9 cellular contexts compared by ENCODE assay signal in genomic region chr7:79451580-79451979, GRCh38. TPM values are rescaled to one million over a fixed set of nuclear protein-coding genes. Genes with fewer than 3 reads are reported as not detected.
DNase-seq lines count a peak whose midpoint lies in the region; ATAC-seq and TF ChIP-seq lines count a peak whose summit lies in the region.
"Had no signal": no experiment of that assay in that cellular context is flagged by ENCODE, and none has a peak within 500 bp of the region (broad histone marks: within the 10 kb centered on the region; RNA-seq: fewer than 3 reads in every experiment).

No MANE protein-coding gene starts in this region.

- peak overlapping the region in 1 of 7 donors; percentile 45 for H3K27ac Mint-ChIP-seq in CD14-positive monocyte
- H3K27ac Mint-ChIP-seq: activated T-helper 1 cell treated with anti-CD3 and anti-CD28 coated beads, Interleukin-12 subunit alpha, Interleukin-12 subunit beta, Interleukin-2, Interleukin-4 antibody, amounts not matched to agents 30 ng/mL and 10 ng/mL and 1 ng/mL, durations not matched to agents 14 hours and 24 hours and 36 hours had no signal

- peaks cover 30% of the 10 kb centered on the region for H3K4me1 Mint-ChIP-seq in CD14-positive monocyte

- H3K27me3 ChIP-seq in parathyroid adenoma (ENCODE audit: control insufficient read depth, insufficient read depth, low read length), result no peaks in the 10 kb centered on the region

- H3K9me3 Mint-ChIP-seq in CD14-positive monocyte, result peaks cover 0 to 15% (median 6%) of the 10 kb centered on the region in 7 donors
- H3K9me3 Mint-ChIP-seq: activated T-helper 1 cell treated with anti-CD3 and anti-CD28 coated beads, Interleukin-12 subunit alpha, Interleukin-12 subunit beta, Interleukin-2, Interleukin-4 antibody, amounts not matched to agents 30 ng/mL and 10 ng/mL and 1 ng/mL, durations not matched to agents 14 hours and 24 hours and 36 hours had no signal

- H3K27ac ChIP-seq in SK-N-MC (no peak overlapping the region), parathyroid adenoma (peak overlapping the region; percentile 94)

- peak overlapping the region; percentile 88 for H3K4me3 ChIP-seq in SK-N-MC
- H3K4me3 ChIP-seq in fibroblast of villous mesenchyme (ENCODE audit: low read depth, low read length), result peak overlapping the region; percentile 94
- H3K4me3 ChIP-seq in parathyroid adenoma (ENCODE audit: low read depth, low read length), result peak overlapping the region; percentile 78

- no peaks in the 10 kb centered on the region for H3K36me3 ChIP-seq in SK-N-MC (ENCODE audit: insufficient read depth, low read length)
- no peaks in the 10 kb centered on the region for H3K36me3 ChIP-seq in parathyroid adenoma (ENCODE audit: control insufficient read depth, insufficient read depth, low read length)

- H3K79me2 ChIP-seq in parathyroid adenoma, result peaks cover 1% of the 10 kb centered on the region

- H3K9me3 ChIP-seq in SK-N-MC (ENCODE audit: low read depth, low read length) (no peaks in the 10 kb centered on the region), parathyroid adenoma (ENCODE audit: control insufficient read depth, low read length) (no peaks in the 10 kb centered on the region)

- peaks cover 3% of the 10 kb centered on the region for H3K4me1 ChIP-seq in parathyroid adenoma

- peak overlapping the region; percentile 82 for H2AFZ ChIP-seq in parathyroid adenoma

- intact Hi-C loops in CD14-positive monocyte (cut with micrococcal nuclease), result no loop called here

- DNase-seq in CD14-positive monocyte (ENCODE audit: low spot score) (no peak), SK-N-MC (ENCODE audit: low read depth, low spot score) (no peak), fibroblast of villous mesenchyme (ENCODE audit: low read depth) (no peak), NOMO-1 treated with DMSO at 0.1 percent for 48 hours (lab: John Stamatoyannopoulos, UW; ENCODE audit: unreplicated experiment) (no peak), NCI-H446 (lab: John Stamatoyannopoulos, UW) (no peak)

- H3K9ac ChIP-seq in SK-N-MC (ENCODE audit: insufficient read length) (peak overlapping the region; percentile 57), parathyroid adenoma (no peak overlapping the region)

- TF ChIP-seq CTCF in CD14-positive monocyte (IDR thresholded peaks at IDR 0.05), result no peak
- no peak for TF ChIP-seq CTCF in fibroblast of villous mesenchyme (IDR thresholded peaks at IDR 0.05; ENCODE audit: insufficient read depth, low read depth, low read length)
- no peak for TF ChIP-seq CTCF in parathyroid adenoma (IDR thresholded peaks at IDR 0.05)

- peaks cover 0 to 4% of the 10 kb centered on the region in 2 donors for H3K36me3 Mint-ChIP-seq in CD14-positive monocyte

- H3K4me3 Mint-ChIP-seq in CD14-positive monocyte, result peak overlapping the region; percentile 77 to 98
- H3K4me3 Mint-ChIP-seq: activated T-helper 1 cell treated with anti-CD3 and anti-CD28 coated beads, Interleukin-12 subunit alpha, Interleukin-12 subunit beta, Interleukin-2, Interleukin-4 antibody, amounts not matched to agents 30 ng/mL and 10 ng/mL and 1 ng/mL, durations not matched to agents 14 hours and 24 hours and 36 hours had no signal

- H3K27me3 Mint-ChIP-seq in CD14-positive monocyte (ENCODE audit: low read depth in 3 of 3), result peaks cover 44 to 51% (median 46%) of the 10 kb centered on the region in 3 donors

- peak overlapping the region; percentile 87 for H3K4me2 ChIP-seq in parathyroid adenoma (ENCODE audit: low read length)

- ATAC-seq in GM18498 (IDR thresholded peaks at IDR 0.05; ENCODE audit: unreplicated experiment) (no peak), GM19455 (IDR thresholded peaks at IDR 0.05; ENCODE audit: unreplicated experiment) (no peak)

RNA-seq across cellular contexts. Expression of gene MAGI2, which starts 1.9 kb away (rescaled TPM):
- under 1 TPM in 1 of 2 donors, not detected in 1; 0.11 TPM for polyA plus RNA-seq in CD14-positive monocyte
- total RNA-seq in fibroblast of villous mesenchyme, result 20.0 and 24.6 TPM in 2 replicates
